ENCODE assay signal across 21 cellular contexts in genomic region chr2:184879671-184880070, GRCh38.
DNase-seq lines count a peak whose midpoint lies in the region; TF ChIP-seq lines count a peak whose summit lies in the region.
"Had no signal": no experiment of that assay in that cellular context is flagged by ENCODE, and none has a peak within 500 bp of the region (broad histone marks: within the 10 kb centered on the region; RNA-seq: fewer than 3 reads in every experiment).

No MANE protein-coding gene starts in this region.

- TF ChIP-seq CTCF in AG10803 (conservative IDR thresholded peaks at IDR 0.05; ENCODE audit: low read length) (no peak), astrocyte of the cerebellum (IDR thresholded peaks at IDR 0.05; ENCODE audit: low read depth, low read length, missing control alignments) (no peak)

- peak; percentile 10 for DNase-seq in AG10803 (ENCODE audit: low read depth)
- DNase-seq in HCEC 1CT: peak; percentile 46
- peak; percentile 67 for DNase-seq in astrocyte of the cerebellum (ENCODE audit: low read depth)
- DNase-seq in glomerular visceral epithelial cell (ENCODE audit: extremely low spot score): peak; percentile 14
- no peak for DNase-seq in iPS-NIHi11 (ENCODE audit: low spot score)
- DNase-seq in KBM-7: no peak
- DNase-seq in activated CD4-positive, alpha-beta T cell treated with anti-CD3 and anti-CD28 coated beads, Interleukin-2, amount 50 U/mL, for 1 hour: no peak
- no peak for DNase-seq in cerebellar nuclear complex (lab: John Stamatoyannopoulos, UW)
- DNase-seq: Calu3; CD4-positive, alpha-beta memory T cell; DMS53; EL; H9; NCI-H1105; NCI-H1694; NCI-H2107; NCI-H510A treated with DMSO at 0.1 percent for 48 hours; NCI-H774; Right ventricle myocardium superior had no signal

- H3K4me3 ChIP-seq in AG10803 (ENCODE audit: low read length) (no peak overlapping the region), astrocyte of the cerebellum (ENCODE audit: low read depth, low read length) (no peak overlapping the region)
- H3K4me3 ChIP-seq: BLaER1, SK-N-MC had no signal

- in situ Hi-C loops in astrocyte of the cerebellum (cut with HindIII; ENCODE audit: low sequenced_read_pairs): no loop called here
- in situ Hi-C loops in KBM-7 (cut with MboI; ENCODE audit: low pct_unique_long_range_greater_than_20kb, low sequenced_read_pairs): no loop called here

Comparison
In these comparisons a context has a peak if more than half of its experiments do, and no peak if none do; other contexts are left out.
1. DNase-seq: peak in AG10803 (single experiment), HCEC 1CT (single experiment), astrocyte of the cerebellum (single experiment) and glomerular visceral epithelial cell (single experiment); none in iPS-NIHi11 (single experiment), KBM-7 (single experiment), activated CD4-positive, alpha-beta T cell treated with anti-CD3 and anti-CD28 coated beads, Interleukin-2, amount 50 U/mL, for 1 hour (single experiment) and cerebellar nuclear complex (0 of 2).